In genomic region chr5:56361398-56361797, GRCh38 we compare ENCODE assay signal across 33 cellular contexts.
"Had no signal": no experiment of that assay in that cellular context is flagged by ENCODE, and none has a peak within 500 bp of the region (broad histone marks: within the 10 kb centered on the region; RNA-seq: fewer than 3 reads in every experiment).

No MANE protein-coding gene starts in this region.

- ATAC-seq: activated CD4-positive, CD25-positive, alpha-beta regulatory T cell treated with anti-CD3 and anti-CD28 coated beads, Interleukin-2, amount 50 U/mL, for 24 hours; activated CD8-positive, alpha-beta T cell treated with anti-CD3 and anti-CD28 coated beads for 36 hours; activated T-cell treated with anti-CD3 and anti-CD28 coated beads, Interleukin-2, amount 50 U/mL, for 4 hours; activated T-helper 17 cell treated with anti-CD3 and anti-CD28 coated beads, Interleukin-2, amount 50 U/mL, for 72 hours; gastroesophageal sphincter; heart right ventricle; T-helper 17 cell had no signal

- H3K9me3 Mint-ChIP-seq: activated CD8-positive, alpha-beta T cell treated with anti-CD3 and anti-CD28 coated beads for 36 hours; central memory CD8-positive, alpha-beta T cell had no signal

- H3K27me3 Mint-ChIP-seq: activated B cell treated with CpG ODN at 0.5 μM for 24 hours; activated CD8-positive, alpha-beta T cell treated with anti-CD3 and anti-CD28 coated beads for 36 hours; activated naive CD8-positive, alpha-beta T cell; activated T-helper 17 cell treated with anti-CD3 and anti-CD28 coated beads, Interleukin-2, amount 50 U/mL, for 72 hours; T-helper 17 cell had no signal

- H3K27me3 ChIP-seq: ascending aorta, breast epithelium, esophagus squamous epithelium, gastroesophageal sphincter, heart right ventricle had no signal

- FAIRE-seq: endometrium, endothelial cell of umbilical vein had no signal

- H3K4me3 Mint-ChIP-seq: activated B cell treated with CpG ODN at 0.5 μM for 24 hours; activated CD8-positive, alpha-beta T cell treated with anti-CD3 and anti-CD28 coated beads for 36 hours; activated naive CD8-positive, alpha-beta T cell; activated T-cell treated with anti-CD3 and anti-CD28 coated beads, Interleukin-2, amount 50 U/mL, for 4 hours; activated T-helper 17 cell treated with anti-CD3 and anti-CD28 coated beads, Interleukin-2, amount 50 U/mL, for 72 hours; brain; central memory CD8-positive, alpha-beta T cell; dendritic cell treated with granulocyte-macrophage colony-stimulating factor and Interleukin-4, amounts not matched to agents 40 ng/mL and 50 ng/mL, for 4 days; T-helper 17 cell; T-helper 2 cell treated with Interferon-gamma antibody and Interleukin-4, amounts not matched to agents 5 μg/mL and 100 μg/mL, for 36 hours had no signal

- H3K27ac Mint-ChIP-seq: activated B cell treated with CpG ODN at 0.5 μM for 24 hours; activated CD8-positive, alpha-beta T cell treated with anti-CD3 and anti-CD28 coated beads for 36 hours; activated naive CD8-positive, alpha-beta T cell; activated T-helper 17 cell treated with anti-CD3 and anti-CD28 coated beads, Interleukin-2, amount 50 U/mL, for 72 hours; brain; dendritic cell treated with granulocyte-macrophage colony-stimulating factor and Interleukin-4, amounts not matched to agents 40 ng/mL and 50 ng/mL, for 4 days; T-helper 17 cell; T-helper 2 cell treated with Interferon-gamma antibody and Interleukin-4, amounts not matched to agents 5 μg/mL and 100 μg/mL, for 36 hours had no signal

- H3K36me3 Mint-ChIP-seq: activated naive CD8-positive, alpha-beta T cell; brain had no signal

- DNase-seq: activated B cell treated with CpG ODN at 0.5 μM for 24 hours; activated CD4-positive, alpha-beta T cell treated with anti-CD3 and anti-CD28 coated beads for 48 hours; activated CD4-positive, alpha-beta T cell treated with anti-CD3 and anti-CD28 coated beads, Interleukin-2, amount 50 U/mL, for 1 hour; activated CD4-positive, alpha-beta T cell treated with anti-CD3 and anti-CD28 coated beads, Interleukin-2, amount 50 U/mL, for 48 hours; activated CD8-positive, alpha-beta memory T cell treated with anti-CD3 and anti-CD28 coated beads for 24 hours; activated CD8-positive, alpha-beta T cell treated with anti-CD3 and anti-CD28 coated beads for 36 hours; activated effector memory CD4-positive, alpha-beta T cell treated with Interleukin-2 at 50 U/mL for 16 hours; activated gamma-delta T cell treated with Interleukin-2 at 50 U/mL for 16 hours; activated naive CD4-positive, alpha-beta T cell treated with anti-CD3 and anti-CD28 coated beads, Interleukin-2, amount 50 U/mL, for 16 hours; activated naive CD4-positive, alpha-beta T cell treated with Interleukin-2 at 50 U/mL for 16 hours; activated T-cell treated with anti-CD3 and anti-CD28 coated beads, Interleukin-2, amount 50 U/mL, for 4 hours; effector CD8-positive, alpha-beta T cell; esophagus squamous epithelium; foreskin melanocyte; heart right ventricle; T-helper 1 cell; T-helper 17 cell; T1000; WERI-Rb-1 had no signal

- H3K9me3 ChIP-seq: ascending aorta, breast epithelium, esophagus squamous epithelium, gastroesophageal sphincter, heart right ventricle had no signal

- H3K36me3 ChIP-seq: ascending aorta, breast epithelium, esophagus squamous epithelium, gastroesophageal sphincter, heart right ventricle, WERI-Rb-1 had no signal

- H3K27ac ChIP-seq: ascending aorta, breast epithelium, coronary artery, epithelial cell of prostate, esophagus squamous epithelium, gastroesophageal sphincter, heart right ventricle, WERI-Rb-1 had no signal

- H3K4me3 ChIP-seq: ascending aorta, breast epithelium, coronary artery, esophagus squamous epithelium, gastroesophageal sphincter, heart right ventricle had no signal

- H3K4me1 Mint-ChIP-seq: central memory CD8-positive, alpha-beta T cell had no signal
